ENCODE assay signal across 1 cellular context in genomic region chr3:140941434-140942220, GRCh38.
TF ChIP-seq lines count a peak whose summit lies in the region.

Gene SLC25A36, plus strand, starts transcription at chr3:140941836. Its CDS starts 219 bp downstream, at chr3:140942055.

TF ChIP-seq in K562, 482 proteins besides CTCF, POLR2A, EP300 and RAD21 (continued from another document and continues in another):
- no peak; the same call in 1 of the 2 replicates for TF ChIP-seq ZNF609 (CRISPR knock-in tag; IDR thresholded peaks at IDR 0.05; ENCODE audit: borderline replicate concordance)
- no peak for TF ChIP-seq SMARCA4 (IDR thresholded peaks at IDR 0.05)
- TF ChIP-seq PHTF2 (CRISPR knock-in tag; IDR thresholded peaks at IDR 0.05), result no peak
- TF ChIP-seq CHD4 (IDR thresholded peaks at IDR 0.05; ENCODE audit: insufficient read depth, insufficient replicate concordance, low read depth, low read length, poor library complexity, severe bottlenecking), result no peak
- TF ChIP-seq TEAD1 (CRISPR knock-in tag; IDR thresholded peaks at IDR 0.05), result peak in 1 of 2 experiments; percentile 90; a peak in 2 of 4 replicates
- no peak for TF ChIP-seq CBX8 (IDR thresholded peaks at IDR 0.05; ENCODE audit: borderline replicate concordance, extremely low read depth, low read depth, low read length, poor library complexity, severe bottlenecking)
- TF ChIP-seq FOXA1 (IDR thresholded peaks at IDR 0.05; ENCODE audit: borderline replicate concordance), result no peak
- TF ChIP-seq PYGO2 (tag; IDR thresholded peaks at IDR 0.05), result no peak
- TF ChIP-seq ZNF431 (CRISPR knock-in tag; IDR thresholded peaks at IDR 0.05), result peak; percentile 89
- peak; percentile 85 for TF ChIP-seq GMEB1 (CRISPR knock-in tag; IDR thresholded peaks at IDR 0.05)
- TF ChIP-seq KLF10 (CRISPR knock-in tag; IDR thresholded peaks at IDR 0.05), result no peak
- no peak for TF ChIP-seq EZH2 (IDR thresholded peaks at IDR 0.05; ENCODE audit: borderline replicate concordance, low read depth, low read length)
- TF ChIP-seq KDM5B (IDR thresholded peaks at IDR 0.05; ENCODE audit: insufficient replicate concordance, low read depth, low read length), result peak; percentile 87
- no peak for TF ChIP-seq ZNF175 (CRISPR knock-in tag; IDR thresholded peaks at IDR 0.05; ENCODE audit: low read depth)
- no peak for TF ChIP-seq TAF15 (IDR thresholded peaks at IDR 0.05; ENCODE audit: low read depth, low read length)
- no peak for TF ChIP-seq ZNF707 (CRISPR knock-in tag; conservative IDR thresholded peaks at IDR 0.05)
- TF ChIP-seq MXD1 (CRISPR knock-in tag; IDR thresholded peaks at IDR 0.05; ENCODE audit: borderline replicate concordance, poor library complexity, severe bottlenecking), result no peak
- no peak for TF ChIP-seq ZNF778 (CRISPR knock-in tag; IDR thresholded peaks at IDR 0.05)
- TF ChIP-seq XRCC4 (IDR thresholded peaks at IDR 0.05; ENCODE audit: extremely low read depth, insufficient read depth, insufficient read length), result no peak
- no peak for TF ChIP-seq RUNX1 (IDR thresholded peaks at IDR 0.05; ENCODE audit: low read depth)
- TF ChIP-seq SMARCE1 (IDR thresholded peaks at IDR 0.05), result no peak; the same call in 1 of the 2 replicates
- TF ChIP-seq ATF4 (CRISPR knock-in tag; IDR thresholded peaks at IDR 0.05), result no peak
- no peak for TF ChIP-seq BCL6 (CRISPR knock-in tag; IDR thresholded peaks at IDR 0.05)
- 0 out of 4 replicates have a peak, but pooled peaks have one; percentile 18 to 24 for TF ChIP-seq SIN3A (IDR thresholded peaks at IDR 0.05; ENCODE audit: borderline replicate concordance in 2 of 2, control insufficient read depth in 1 of 2, low read depth in 2 of 2, low read length in 2 of 2)
- peak; percentile 76; the same call in 1 of the 2 replicates for TF ChIP-seq MTA3 (IDR thresholded peaks at IDR 0.05; ENCODE audit: borderline replicate concordance)
- TF ChIP-seq ZBED1 (IDR thresholded peaks at IDR 0.05), result no peak
- TF ChIP-seq THAP12 (CRISPR knock-in tag; IDR thresholded peaks at IDR 0.05), result peak; percentile 91
- no peak for TF ChIP-seq NR0B1 (IDR thresholded peaks at IDR 0.05; ENCODE audit: partially characterized antibody)
- no peak for TF ChIP-seq HDAC3 (IDR thresholded peaks at IDR 0.05; ENCODE audit: borderline replicate concordance, partially characterized antibody)
- no peak for TF ChIP-seq SPI1 (IDR thresholded peaks at IDR 0.05; ENCODE audit: borderline replicate concordance, low read depth, low read length)
- no peak for TF ChIP-seq ZBTB8A (IDR thresholded peaks at IDR 0.05; ENCODE audit: partially characterized antibody)
- TF ChIP-seq ZNF280B (CRISPR knock-in tag; IDR thresholded peaks at IDR 0.05), result no peak
- peak; percentile 94 for TF ChIP-seq RBFOX2 (IDR thresholded peaks at IDR 0.05; ENCODE audit: low read depth, low read length)
- no peak for TF ChIP-seq GABPB2 (CRISPR knock-in tag; conservative IDR thresholded peaks at IDR 0.05)
- peak; percentile 95 for TF ChIP-seq SP1 (CRISPR knock-in tag; IDR thresholded peaks at IDR 0.05)
- no peak for TF ChIP-seq THRB (CRISPR knock-in tag; conservative IDR thresholded peaks at IDR 0.05)
- TF ChIP-seq PML (IDR thresholded peaks at IDR 0.05; ENCODE audit: low read length), result peak; percentile 69; the same call in 1 of the 2 replicates
- 0 out of 2 replicates have a peak, but pooled peaks have one; percentile 27 for TF ChIP-seq MITF (IDR thresholded peaks at IDR 0.05)
- no peak for TF ChIP-seq SRSF1 (IDR thresholded peaks at IDR 0.05; ENCODE audit: low read depth, low read length)
- TF ChIP-seq ZNF444 (CRISPR knock-in tag; IDR thresholded peaks at IDR 0.05), result no peak
- TF ChIP-seq ZBTB5 (IDR thresholded peaks at IDR 0.05), result no peak
- TF ChIP-seq RFX5 (IDR thresholded peaks at IDR 0.05; ENCODE audit: low read depth, low read length), result peak; percentile 74; the same call in 1 of the 2 replicates
- TF ChIP-seq SIN3B (IDR thresholded peaks at IDR 0.05; ENCODE audit: low read depth), result peak; percentile 65; the same call in 1 of the 2 replicates
- TF ChIP-seq ID3 (CRISPR knock-in tag; IDR thresholded peaks at IDR 0.05), result no peak
- peak; percentile 58; the same call in 1 of the 2 replicates for TF ChIP-seq ID3 (tag; IDR thresholded peaks at IDR 0.05)
